In genomic region chr17:31548709-31549108, GRCh38 we compare ENCODE assay signal across 8 cellular contexts.
A peak's percentile ranks its signal among the peaks of the same experiment; 100 is the strongest.
DNase-seq lines count a peak whose midpoint lies in the region; ATAC-seq and TF ChIP-seq lines count a peak whose summit lies in the region.

No MANE protein-coding gene starts in this region.

- H3K9ac ChIP-seq in BLaER1, result peak overlapping the region; percentile 90

- H3K9me3 Mint-ChIP-seq in natural killer cell treated with Interleukin-12 subunit alpha and Interleukin-12 subunit beta and Interleukin-15 and Interleukin-18, amount 100 ng/mL, for 72 hours, result no peaks in the 10 kb centered on the region

- peak overlapping the region; percentile 79 for H3K4me3 Mint-ChIP-seq in natural killer cell treated with Interleukin-12 subunit alpha and Interleukin-12 subunit beta and Interleukin-15 and Interleukin-18, amount 100 ng/mL, for 72 hours

- H3K36me3 ChIP-seq in BLaER1 (no peaks in the 10 kb centered on the region), MG63 (no peaks in the 10 kb centered on the region)

- no peak for TF ChIP-seq CTCF in coronary artery (IDR thresholded peaks at IDR 0.05)

- peaks cover 26% of the 10 kb centered on the region for H3K4me1 ChIP-seq in BLaER1

- H3K4me2 ChIP-seq in BLaER1, result peak overlapping the region; percentile 76

- no peaks in the 10 kb centered on the region for H3K36me3 Mint-ChIP-seq in natural killer cell treated with Interleukin-12 subunit alpha and Interleukin-12 subunit beta and Interleukin-15 and Interleukin-18, amount 100 ng/mL, for 72 hours

- H3K27ac Mint-ChIP-seq in natural killer cell treated with Interleukin-12 subunit alpha and Interleukin-12 subunit beta and Interleukin-15 and Interleukin-18, amount 100 ng/mL, for 72 hours, result peak overlapping the region; percentile 63 to 88

- H3K4me3 ChIP-seq in BLaER1 (peak overlapping the region; percentile 85), MG63 (peak overlapping the region; percentile 92), coronary artery (peak overlapping the region; percentile 90)

- DNase-seq in MG63 (no peak), coronary artery (ENCODE audit: low spot score) (no peak), NCI-H446 (lab: John Stamatoyannopoulos, UW) (no peak)
- no peak for DNase-seq in natural killer cell treated with Interleukin-12 subunit alpha and Interleukin-12 subunit beta and Interleukin-15 and Interleukin-18, amount 100 ng/mL, for 72 hours (ENCODE audit: low spot score)

- no peak for ATAC-seq in natural killer cell treated with Interleukin-12 subunit alpha and Interleukin-12 subunit beta and Interleukin-15 and Interleukin-18, amount 100 ng/mL, for 72 hours
- ATAC-seq in GM21526 (IDR thresholded peaks at IDR 0.05; ENCODE audit: low FRiP score, unreplicated experiment) (no peak), HG03457 (IDR thresholded peaks at IDR 0.05; ENCODE audit: unreplicated experiment) (no peak), HG02870 (IDR thresholded peaks at IDR 0.05; ENCODE audit: unreplicated experiment) (no peak)

- H3K4me1 Mint-ChIP-seq in natural killer cell treated with Interleukin-12 subunit alpha and Interleukin-12 subunit beta and Interleukin-15 and Interleukin-18, amount 100 ng/mL, for 72 hours (ENCODE audit: low read depth in 2 of 2), result peaks cover 15 to 16% of the 10 kb centered on the region in 2 donors

- no peaks in the 10 kb centered on the region for H4K20me1 ChIP-seq in BLaER1

- no peaks in the 10 kb centered on the region for H3K9me3 ChIP-seq in BLaER1
- no peaks in the 10 kb centered on the region for H3K9me3 ChIP-seq in MG63

- H3K27ac ChIP-seq in BLaER1, result peak overlapping the region; percentile 83
- H3K27ac ChIP-seq in coronary artery, result peak overlapping the region; percentile 85 to 87

- no peaks in the 10 kb centered on the region for H3K27me3 Mint-ChIP-seq in natural killer cell treated with Interleukin-12 subunit alpha and Interleukin-12 subunit beta and Interleukin-15 and Interleukin-18, amount 100 ng/mL, for 72 hours

- H3K27me3 ChIP-seq in BLaER1 (no peaks in the 10 kb centered on the region), MG63 (no peaks in the 10 kb centered on the region)
